ENCODE assay signal across 27 cellular contexts in genomic region chr20:61162506-61162905, GRCh38.
"Had no signal": no experiment of that assay in that cellular context is flagged by ENCODE, and none has a peak within 500 bp of the region (broad histone marks: within the 10 kb centered on the region; RNA-seq: fewer than 3 reads in every experiment).

No MANE protein-coding gene starts in this region.

- H3K9me3 Mint-ChIP-seq: activated CD4-positive, alpha-beta T cell treated with anti-CD3 and anti-CD28 coated beads, Interleukin-2, amount 10 ng/mL, durations not matched to agents 24 days and 14 days; activated T-helper 1 cell treated with anti-CD3 and anti-CD28 coated beads, Interleukin-12 subunit alpha, Interleukin-12 subunit beta, Interleukin-2, Interleukin-4 antibody, amounts not matched to agents 30 ng/mL and 10 ng/mL and 1 ng/mL, durations not matched to agents 14 hours and 24 hours and 36 hours had no signal

- DNase-seq: activated CD4-positive, alpha-beta memory T cell treated with anti-CD3 and anti-CD28 coated beads for 36 hours; activated CD4-positive, alpha-beta T cell treated with anti-CD3 and anti-CD28 coated beads, Interleukin-2, amount 10 ng/mL, durations not matched to agents 24 days and 14 days; activated CD8-positive, alpha-beta memory T cell treated with anti-CD3 and anti-CD28 coated beads, Interleukin-2, amount 50 U/mL, for 4 hours; activated gamma-delta T cell; activated naive CD4-positive, alpha-beta T cell treated with anti-CD3 and anti-CD28 coated beads, Interleukin-2, amount 50 U/mL, for 16 hours; activated T-cell treated with anti-CD3 and anti-CD28 coated beads, Interleukin-2, amount 50 U/mL, for 1 hour; amniotic stem cell; central memory CD4-positive, alpha-beta T cell; foreskin fibroblast; heart left ventricle; midbrain; naive thymus-derived CD8-positive, alpha-beta T cell; occipital lobe; right cardiac atrium; stimulated activated CD4-positive, alpha-beta T cell treated with anti-CD3 and anti-CD28 coated beads, Interleukin-15, amount 100 ng/mL, for 24 hours; stimulated activated CD4-positive, alpha-beta T cell treated with anti-CD3 and anti-CD28 coated beads, Interleukin-2, amount 100 ng/mL, for 24 hours; stimulated activated naive CD4-positive, alpha-beta T cell treated with Interleukin-2 at 50 U/mL for 16 hours; T-helper 9 cell; WERI-Rb-1 had no signal

- H3K36me3 Mint-ChIP-seq: activated CD4-positive, alpha-beta memory T cell treated with anti-CD3 and anti-CD28 coated beads for 36 hours; immature natural killer cell; memory B cell; naive thymus-derived CD8-positive, alpha-beta T cell; neural progenitor cell had no signal

- H3K27ac ChIP-seq: heart left ventricle, neural progenitor cell, parathyroid adenoma, tibial nerve, WERI-Rb-1 had no signal

- H3K27ac Mint-ChIP-seq: activated CD4-positive, alpha-beta memory T cell treated with anti-CD3 and anti-CD28 coated beads for 36 hours; activated CD4-positive, alpha-beta T cell treated with anti-CD3 and anti-CD28 coated beads, Interleukin-2, amount 10 ng/mL, durations not matched to agents 24 days and 14 days; activated T-helper 1 cell treated with anti-CD3 and anti-CD28 coated beads, Interleukin-12 subunit alpha, Interleukin-12 subunit beta, Interleukin-2, Interleukin-4 antibody, amounts not matched to agents 30 ng/mL and 10 ng/mL and 1 ng/mL, durations not matched to agents 14 hours and 24 hours and 36 hours; immature natural killer cell; memory B cell; neural progenitor cell had no signal

- H3K4me1 Mint-ChIP-seq: activated CD4-positive, alpha-beta T cell treated with anti-CD3 and anti-CD28 coated beads, Interleukin-2, amount 10 ng/mL, durations not matched to agents 24 days and 14 days; memory B cell had no signal

- ATAC-seq: activated CD4-positive, CD25-positive, alpha-beta regulatory T cell treated with anti-CD3 and anti-CD28 coated beads, Interleukin-2, amount 50 U/mL, for 24 hours; esophagus mucosa; heart left ventricle; naive thymus-derived CD8-positive, alpha-beta T cell; right cardiac atrium had no signal

- H3K4me3 Mint-ChIP-seq: activated CD4-positive, alpha-beta memory T cell treated with anti-CD3 and anti-CD28 coated beads for 36 hours; activated CD4-positive, alpha-beta T cell treated with anti-CD3 and anti-CD28 coated beads, Interleukin-2, amount 10 ng/mL, durations not matched to agents 24 days and 14 days; activated T-helper 1 cell treated with anti-CD3 and anti-CD28 coated beads, Interleukin-12 subunit alpha, Interleukin-12 subunit beta, Interleukin-2, Interleukin-4 antibody, amounts not matched to agents 30 ng/mL and 10 ng/mL and 1 ng/mL, durations not matched to agents 14 hours and 24 hours and 36 hours; memory B cell; neural progenitor cell had no signal
